27 cellular contexts compared by ENCODE assay signal in the genomic region with DNA sequence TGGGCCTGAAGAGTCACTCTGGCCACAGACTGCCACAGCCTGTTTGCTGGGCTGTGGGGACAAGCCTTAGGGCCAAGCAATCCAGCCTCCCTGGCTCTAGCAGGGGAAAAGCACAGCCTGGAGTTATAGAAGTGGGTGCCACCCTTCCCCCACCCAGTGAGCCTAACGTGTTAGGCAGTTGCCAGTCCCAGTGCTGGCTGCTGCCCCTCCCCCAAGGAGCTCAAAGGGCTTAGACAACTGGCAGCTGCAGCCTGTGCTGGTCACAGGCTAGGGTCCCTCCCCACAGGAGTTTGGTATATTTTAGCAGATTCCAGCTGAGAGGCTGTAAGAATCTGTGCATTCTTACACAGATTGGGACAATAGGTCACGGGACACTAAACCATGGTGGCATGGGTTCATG.
"Had no signal": no experiment of that assay in that cellular context is flagged by ENCODE, and none has a peak within 500 bp of the region (broad histone marks: within the 10 kb centered on the region; RNA-seq: fewer than 3 reads in every experiment).

No MANE protein-coding gene starts in this region.

- H3K27me3 ChIP-seq: adrenal gland, body of pancreas, esophagus squamous epithelium, gastroesophageal sphincter, heart right ventricle had no signal

- H3K4me3 ChIP-seq: adrenal gland, body of pancreas, esophagus squamous epithelium, gastroesophageal sphincter, heart right ventricle had no signal

- DNase-seq: activated CD4-positive, alpha-beta T cell treated with anti-CD3 and anti-CD28 coated beads for 1 hour; activated CD4-positive, alpha-beta T cell treated with anti-CD3 and anti-CD28 coated beads for 4 hours; activated CD4-positive, alpha-beta T cell treated with anti-CD3 and anti-CD28 coated beads, Interleukin-2, amount 50 U/mL, for 1 hour; activated CD4-positive, alpha-beta T cell treated with anti-CD3 and anti-CD28 coated beads, Interleukin-2, amount 50 U/mL, for 48 hours; activated CD8-positive, alpha-beta memory T cell treated with anti-CD3 and anti-CD28 coated beads for 24 hours; activated CD8-positive, alpha-beta T cell treated with anti-CD3 and anti-CD28 coated beads for 36 hours; activated effector memory CD4-positive, alpha-beta T cell treated with Interleukin-2 at 50 U/mL for 16 hours; activated naive CD4-positive, alpha-beta T cell treated with anti-CD3 and anti-CD28 coated beads for 36 hours; activated naive CD8-positive, alpha-beta T cell treated with anti-CD3 and anti-CD28 coated beads for 36 hours; activated naive CD8-positive, alpha-beta T cell treated with anti-CD3 and anti-CD28 coated beads, Interleukin-2, amount 50 U/mL, for 24 hours; activated T-cell treated with anti-CD3 and anti-CD28 coated beads, Interleukin-2, amount 50 U/mL, for 4 hours; adrenal gland; amygdala; aorta; body of pancreas; caudate nucleus; cortex of kidney; effector CD8-positive, alpha-beta T cell; esophagus squamous epithelium; foreskin melanocyte; heart right ventricle; T-cell; T1000 had no signal

- H3K27ac ChIP-seq: adrenal gland, body of pancreas, epithelial cell of prostate, esophagus squamous epithelium, gastroesophageal sphincter, heart right ventricle had no signal

- H3K4me1 ChIP-seq: adrenal gland, body of pancreas, esophagus squamous epithelium, gastroesophageal sphincter, heart right ventricle had no signal

- H3K9me3 ChIP-seq: body of pancreas had no signal

- H3K36me3 ChIP-seq: adrenal gland, esophagus squamous epithelium, gastroesophageal sphincter, heart right ventricle had no signal

- ATAC-seq: activated CD8-positive, alpha-beta T cell treated with anti-CD3 and anti-CD28 coated beads for 36 hours; activated naive CD8-positive, alpha-beta T cell treated with anti-CD3 and anti-CD28 coated beads, Interleukin-2, amount 50 U/mL, for 24 hours; activated T-cell treated with anti-CD3 and anti-CD28 coated beads, Interleukin-2, amount 50 U/mL, for 4 hours; activated T-helper 17 cell treated with anti-CD3 and anti-CD28 coated beads, Interleukin-2, amount 50 U/mL, for 72 hours; body of pancreas; gastroesophageal sphincter; heart right ventricle; T-cell; WTC11 had no signal
